ENCODE assay signal across 30 cellular contexts in the genomic region with DNA sequence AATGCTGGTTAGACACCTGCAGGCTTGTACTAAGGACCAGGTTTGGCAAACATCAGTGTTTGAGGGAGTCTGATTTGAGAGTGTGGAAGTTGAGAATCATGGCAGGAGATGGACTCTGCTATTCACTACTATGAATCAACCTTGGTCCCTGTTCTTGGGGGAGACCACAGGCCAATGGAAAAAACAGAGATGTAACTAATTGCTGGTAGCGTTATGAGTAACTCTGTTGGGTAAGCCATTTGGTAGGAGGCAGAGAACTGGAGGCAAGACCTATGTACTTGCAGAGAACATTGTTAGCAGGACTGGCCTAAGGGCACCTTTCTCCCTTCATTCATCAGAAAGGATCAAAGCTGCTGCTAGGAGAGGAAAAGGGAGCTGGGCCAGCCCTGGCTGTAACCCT. TPM values are rescaled to one million over a fixed set of nuclear protein-coding genes. Genes with fewer than 3 reads are reported as not detected.
"Had no signal": no experiment of that assay in that cellular context is flagged by ENCODE, and none has a peak within 500 bp of the region (broad histone marks: within the 10 kb centered on the region; RNA-seq: fewer than 3 reads in every experiment).

No MANE protein-coding gene starts in this region.

- H3K27me3 ChIP-seq: testis, tibial nerve had no signal

- H3K36me3 ChIP-seq: esophagus muscularis mucosa, gastrocnemius medialis, heart right ventricle, neutrophil, spleen, tibial nerve had no signal

- H3K4me3 ChIP-seq: esophagus muscularis mucosa, gastrocnemius medialis, heart right ventricle, mucosa of descending colon, psoas muscle, spleen, testis, tibial nerve had no signal

- H3K9me3 Mint-ChIP-seq: dendritic cell treated with granulocyte-macrophage colony-stimulating factor and Interleukin-4, amounts not matched to agents 40 ng/mL and 50 ng/mL, for 4 days; effector memory CD8-positive, alpha-beta T cell; naive thymus-derived CD8-positive, alpha-beta T cell had no signal

- DNase-seq: effector memory CD8-positive, alpha-beta T cell; gastrocnemius medialis; heart right ventricle; hypothalamus; kidney glomerular epithelial cell; mucosa of descending colon; naive thymus-derived CD8-positive, alpha-beta T cell; psoas muscle; spleen; stimulated activated CD4-positive, alpha-beta T cell treated with anti-CD3 and anti-CD28 coated beads, Interleukin-15, amount 100 ng/mL, for 24 hours; stimulated activated CD4-positive, alpha-beta T cell treated with anti-CD3 and anti-CD28 coated beads, Interleukin-1b, Interleukin-23, amount 100 ng/mL, for 48 hours; stimulated activated CD4-positive, alpha-beta T cell treated with anti-CD3 and anti-CD28 coated beads, Interleukin-4, amount 100 ng/mL, for 24 hours; stimulated activated naive CD4-positive, alpha-beta T cell treated with Interleukin-2 at 50 U/mL for 16 hours; testis had no signal

- H3K27ac ChIP-seq: epithelial cell of prostate, esophagus muscularis mucosa, gastrocnemius medialis, heart right ventricle, neutrophil, psoas muscle, spleen, testis, tibial nerve had no signal

- ATAC-seq: effector memory CD8-positive, alpha-beta T cell; gastrocnemius medialis; heart right ventricle; mucosa of descending colon; naive thymus-derived CD8-positive, alpha-beta T cell; psoas muscle; sciatic nerve had no signal

- H3K9me3 ChIP-seq: esophagus muscularis mucosa, gastrocnemius medialis, heart right ventricle, mucosa of descending colon, neutrophil, psoas muscle, spleen, testis, tibial nerve had no signal

- H3K27ac Mint-ChIP-seq: dendritic cell treated with granulocyte-macrophage colony-stimulating factor and Interleukin-4, amounts not matched to agents 40 ng/mL and 50 ng/mL, for 4 days; effector memory CD8-positive, alpha-beta T cell; naive thymus-derived CD8-positive, alpha-beta T cell had no signal

- H3K4me1 Mint-ChIP-seq: naive thymus-derived CD8-positive, alpha-beta T cell had no signal

- H3K4me3 Mint-ChIP-seq: dendritic cell treated with granulocyte-macrophage colony-stimulating factor and Interleukin-4, amounts not matched to agents 40 ng/mL and 50 ng/mL, for 4 days; effector memory CD8-positive, alpha-beta T cell; naive thymus-derived CD8-positive, alpha-beta T cell had no signal

- H3K4me1 ChIP-seq: esophagus muscularis mucosa, gastrocnemius medialis, heart right ventricle, psoas muscle, spleen, testis, tibial nerve had no signal

- H3K27me3 Mint-ChIP-seq: effector memory CD8-positive, alpha-beta T cell had no signal

- FAIRE-seq: colon, islet of Langerhans had no signal

RNA-seq across cellular contexts. Expression of a gene that starts 8.3 kb away (rescaled TPM):
- total RNA-seq: fibroblast of villous mesenchyme, gastrocnemius medialis, liver, lung microvascular endothelial cell, osteoblast, skeletal muscle tissue had no signal
- polyA plus RNA-seq: neural cell had no signal

RNA-seq across cellular contexts. Expression of a gene that starts 54.2 kb away (rescaled TPM):
- total RNA-seq: esophagus muscularis mucosa; fibroblast of villous mesenchyme; gastrocnemius medialis; heart right ventricle; liver; lung microvascular endothelial cell; mucosa of descending colon; naive thymus-derived CD8-positive, alpha-beta T cell; osteoblast; psoas muscle; sciatic nerve; skeletal muscle tissue; spleen; subcutaneous adipose tissue; testis; tibial nerve; ureter had no signal
- polyA plus RNA-seq: heart right ventricle; liver; naive thymus-derived CD8-positive, alpha-beta T cell; neural cell; psoas muscle; spleen had no signal
